In the genomic region with DNA sequence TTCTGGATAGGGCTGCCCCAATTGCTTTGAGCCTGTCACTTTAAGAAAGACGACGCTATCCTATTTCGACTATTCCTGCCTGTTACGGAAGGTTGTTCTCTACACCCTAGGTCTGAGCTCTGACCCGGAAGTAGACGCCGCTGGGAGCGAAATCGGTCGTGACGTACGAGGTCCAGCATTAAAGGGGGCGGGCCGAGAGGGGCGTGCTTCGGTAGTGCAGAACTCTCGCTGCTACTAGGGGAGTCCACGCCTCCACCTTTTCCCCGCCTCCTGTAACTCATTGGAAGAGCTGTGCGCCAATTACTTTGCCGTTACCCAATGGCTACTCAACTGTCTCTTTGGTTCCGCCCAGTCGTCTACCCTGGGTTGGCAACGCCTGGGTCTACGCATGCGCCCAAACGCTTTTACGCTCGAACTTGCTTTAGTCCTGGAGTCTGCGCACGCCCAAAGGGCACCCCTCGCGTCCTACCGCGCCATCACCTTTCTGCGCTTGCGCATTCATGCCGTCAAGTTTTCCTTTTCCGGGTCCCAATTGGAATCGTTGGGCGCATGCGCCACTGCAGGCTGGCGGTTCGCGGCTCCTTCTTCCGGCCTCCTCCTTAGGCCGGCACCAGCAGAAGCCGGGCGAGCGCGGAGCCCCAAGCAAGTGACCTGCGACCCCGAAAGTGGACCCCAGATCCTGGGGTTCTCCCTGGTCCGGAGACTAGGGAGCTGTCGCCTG, we compare ENCODE assay signal across 8 cellular contexts. TPM values are rescaled to one million over a fixed set of nuclear protein-coding genes. Genes with fewer than 3 reads are reported as not detected.
DNase-seq lines count a peak whose midpoint lies in the region; ATAC-seq lines count a peak whose summit lies in the region.

A gene (plus strand): TSS at position 548 of the 721 bp plus-strand sequence. CDS start 536 bp downstream, outside the sequence.

- H3K9me3 Mint-ChIP-seq in IgD-negative memory B cell: no peaks in the 10 kb centered on the region

- H3K27ac Mint-ChIP-seq in IgD-negative memory B cell: peak within 1 kb of the TSS; percentile 86 to 97 (median 90)

- DNase-seq in DMS 273 (lab: John Stamatoyannopoulos, UW; ENCODE audit: unreplicated experiment) (peak; percentile 99), OCI-M2 (lab: John Stamatoyannopoulos, UW; ENCODE audit: unreplicated experiment) (peak; percentile 99), activated T-cell treated with anti-CD3 and anti-CD28 coated beads for 4 hours (peak; percentile 100), epidermal melanocyte (ENCODE audit: insufficient read length, low spot score) (peak; percentile 100), middle frontal gyrus (ENCODE audit: extremely low spot score, low spot score) (peak; percentile 100)
- peak; percentile 99 for DNase-seq in stimulated activated CD8-positive, alpha-beta memory T cell treated with anti-CD3 and anti-CD28 coated beads, Interleukin-2, amount 100 ng/mL, for 48 hours (ENCODE audit: low read depth in 2 of 2)

- peaks cover 4% of the 10 kb centered on the region for H3K36me3 Mint-ChIP-seq in IgD-negative memory B cell

- H3K4me3 Mint-ChIP-seq in IgD-negative memory B cell: peak within 1 kb of the TSS; percentile 89 to 98 (median 96)

- H3K4me1 Mint-ChIP-seq in IgD-negative memory B cell: peaks cover 10 to 31% (median 29%) of the 10 kb centered on the region in 3 donors

- H3K27me3 Mint-ChIP-seq in IgD-negative memory B cell: no peaks in the 10 kb centered on the region

- ATAC-seq in GM21529 (IDR thresholded peaks at IDR 0.05; ENCODE audit: unreplicated experiment): peak; percentile 80

RNA-seq across cellular contexts. Expression of the gene that starts here (rescaled TPM):
- polyA plus RNA-seq in IgD-negative memory B cell: 6.8 TPM

Comparison
In these comparisons a context has a peak if more than half of its experiments do, and no peak if none do; other contexts are left out.
1. Peak in every context shown above with its lines: DNase-seq and ATAC-seq.